Comparison of ENCODE assay signal across 8 cellular contexts in genomic region chr2:65227035-65227470, GRCh38. TPM values are rescaled to one million over a fixed set of nuclear protein-coding genes. Genes with fewer than 3 reads are reported as not detected.
DNase-seq lines count a peak whose midpoint lies in the region; ATAC-seq, FAIRE-seq and TF ChIP-seq lines count a peak whose summit lies in the region.

No MANE protein-coding gene starts in this region.

- H3T11ph ChIP-seq in H9 (ENCODE audit: low read length): no peak overlapping the region

- H3K4me1 ChIP-seq in H9 (ENCODE audit: insufficient read depth, low read length): no peaks in the 10 kb centered on the region
- peaks cover 15% of the 10 kb centered on the region for H3K4me1 ChIP-seq in astrocyte (ENCODE audit: insufficient read depth, low read length)
- H3K4me1 ChIP-seq in iPS-20b (ENCODE audit: insufficient read depth, low read length): peaks cover 2% of the 10 kb centered on the region; the same call in 1 of the 2 replicates

- H3K4ac ChIP-seq in H9 (ENCODE audit: low read depth, low read length): no peak overlapping the region

- no peak overlapping the region for H2BK120ac ChIP-seq in H9 (ENCODE audit: low read depth, low read length, poor library complexity, severe bottlenecking)

- H3K36me3 ChIP-seq in MG63: peaks cover 29% of the 10 kb centered on the region
- peaks cover 4% of the 10 kb centered on the region for H3K36me3 ChIP-seq in astrocyte (ENCODE audit: insufficient read depth, low read length)
- H3K36me3 ChIP-seq in iPS-20b (ENCODE audit: insufficient read depth, low read depth, low read length): no peaks in the 10 kb centered on the region

- H2AFZ ChIP-seq in H9 (ENCODE audit: low read length) (no peak overlapping the region), astrocyte (ENCODE audit: low read depth, low read length) (peak overlapping the region; percentile 93)

- H3K18ac ChIP-seq in H9 (ENCODE audit: insufficient read length, low read depth, low read length): no peak overlapping the region

- H3K9ac ChIP-seq in H9 (ENCODE audit: extremely low read depth, insufficient read length, low read length) (peak overlapping the region; percentile 76), astrocyte (ENCODE audit: low read length) (peak overlapping the region; percentile 86), iPS-20b (ENCODE audit: low read depth, low read length) (peak overlapping the region; percentile 92)

- no peaks in the 10 kb centered on the region for H3K9me3 Mint-ChIP-seq in H9
- H3K9me3 Mint-ChIP-seq in astrocyte (ENCODE audit: unreplicated experiment): no peaks in the 10 kb centered on the region
- H3K9me3 Mint-ChIP-seq in stimulated activated effector memory CD8-positive, alpha-beta T cell treated with anti-CD3 and anti-CD28 coated beads, Interleukin-12 subunit alpha, Interleukin-12 subunit beta, amount 100 ng/mL, for 72 hours: no peaks in the 10 kb centered on the region

- no CpG with 5 or more reads among the region's 15 CpGs for WGBS in H9 (ENCODE audit: extremely low coverage, insufficient read length, low lambda C conversion rate)

- no peak overlapping the region for H2BK12ac ChIP-seq in H9 (ENCODE audit: insufficient read length, low read depth, low read length)

- peaks cover 11 to 13% of the 10 kb centered on the region in 2 experiments; a peak in 3 of 4 replicates for H3K4me1 Mint-ChIP-seq in H9
- peaks cover 13% of the 10 kb centered on the region for H3K4me1 Mint-ChIP-seq in astrocyte (ENCODE audit: low read depth, unreplicated experiment)
- peaks cover 19% of the 10 kb centered on the region for H3K4me1 Mint-ChIP-seq in stimulated activated effector memory CD8-positive, alpha-beta T cell treated with anti-CD3 and anti-CD28 coated beads, Interleukin-12 subunit alpha, Interleukin-12 subunit beta, amount 100 ng/mL, for 72 hours

- no peak overlapping the region for H2BK20ac ChIP-seq in H9 (ENCODE audit: low read depth, low read length, poor library complexity, severe bottlenecking)

- FAIRE-seq in astrocyte (lab: Jason Lieb, UNC): no peak

- no peak overlapping the region for H2AK5ac ChIP-seq in H9 (ENCODE audit: insufficient read length, low read length)

- H3K23ac ChIP-seq in H9 (ENCODE audit: insufficient read length, low read depth, low read length): no peak overlapping the region

- H3K23me2 ChIP-seq in H9 (ENCODE audit: insufficient read length, low read depth, low read length, poor library complexity, severe bottlenecking): peaks cover 8% of the 10 kb centered on the region

- H3K4me2 ChIP-seq in H9 (ENCODE audit: insufficient read depth, insufficient read length, low read length): peak overlapping the region; percentile 94
- peak overlapping the region; percentile 96 for H3K4me2 ChIP-seq in astrocyte (ENCODE audit: low read length)

- H3K27ac Mint-ChIP-seq in H9 (peak overlapping the region; percentile 81 to 96 (median 84); a peak in 5 of 7 replicates), astrocyte (ENCODE audit: unreplicated experiment) (peak overlapping the region; percentile 99)
- H3K27ac Mint-ChIP-seq in stimulated activated effector memory CD8-positive, alpha-beta T cell treated with anti-CD3 and anti-CD28 coated beads, Interleukin-12 subunit alpha, Interleukin-12 subunit beta, amount 100 ng/mL, for 72 hours: peak overlapping the region; percentile 99

- H4K8ac ChIP-seq in H9 (replicated peaks; ENCODE audit: insufficient read length, low read depth, low read length): no peak overlapping the region

- no peaks in the 10 kb centered on the region for H4K20me1 ChIP-seq in H9 (ENCODE audit: control insufficient read depth, insufficient read depth, insufficient read length)
- H4K20me1 ChIP-seq in astrocyte (ENCODE audit: insufficient read depth, low read length): peaks cover 10% of the 10 kb centered on the region

- H3K4me3 ChIP-seq in MG63 (peak overlapping the region; percentile 80), astrocyte (ENCODE audit: insufficient read depth, low read depth, low read length) (peak overlapping the region; percentile 91), iPS-20b (ENCODE audit: low read length) (peak overlapping the region; percentile 98)

- no peak overlapping the region for H3K56ac ChIP-seq in H9 (ENCODE audit: insufficient read length, low read depth, low read length)

- peak overlapping the region; percentile 93 to 97 for H3K4me3 Mint-ChIP-seq in H9
- peak overlapping the region; percentile 98 for H3K4me3 Mint-ChIP-seq in astrocyte (ENCODE audit: unreplicated experiment)
- peak overlapping the region; percentile 92 for H3K4me3 Mint-ChIP-seq in stimulated activated effector memory CD8-positive, alpha-beta T cell treated with anti-CD3 and anti-CD28 coated beads, Interleukin-12 subunit alpha, Interleukin-12 subunit beta, amount 100 ng/mL, for 72 hours

- TF ChIP-seq CTCF in H9 (conservative IDR thresholded peaks at IDR 0.05): no peak
- TF ChIP-seq CTCF in astrocyte (IDR thresholded peaks at IDR 0.05; ENCODE audit: insufficient read depth, low read depth, low read length): no peak

- ATAC-seq in stimulated activated effector memory CD8-positive, alpha-beta T cell treated with anti-CD3 and anti-CD28 coated beads, Interleukin-12 subunit alpha, Interleukin-12 subunit beta, amount 100 ng/mL, for 72 hours: peak; percentile 20

- H2BK15ac ChIP-seq in H9 (ENCODE audit: low read depth, low read length): no peak overlapping the region

- no peak overlapping the region for H4K5ac ChIP-seq in H9 (ENCODE audit: insufficient read length, low read depth, low read length)

- H3K27me3 ChIP-seq in H9 (ENCODE audit: insufficient read depth, low read length) (no peaks in the 10 kb centered on the region), MG63 (no peaks in the 10 kb centered on the region), astrocyte (ENCODE audit: insufficient read depth, low read length) (no peaks in the 10 kb centered on the region), iPS-20b (ENCODE audit: insufficient read depth, low read length) (no peaks in the 10 kb centered on the region)

- DNase-seq in NOMO-1 (lab: John Stamatoyannopoulos, UW; ENCODE audit: unreplicated experiment in 2 of 2): peak; percentile 39
- DNase-seq in NOMO-1 treated with dmso at 0.1 percent for 144 hours (lab: John Stamatoyannopoulos, UW; ENCODE audit: unreplicated experiment): no peak
- no peak for DNase-seq in H9
- DNase-seq in MG63: no peak
- DNase-seq in astrocyte (ENCODE audit: low read depth): peak; percentile 16
- DNase-seq in stimulated activated effector memory CD8-positive, alpha-beta T cell treated with anti-CD3 and anti-CD28 coated beads, Interleukin-12 subunit alpha, Interleukin-12 subunit beta, amount 100 ng/mL, for 72 hours (ENCODE audit: low spot score in 2 of 2): no peak
- DNase-seq in cerebellum (ENCODE audit: low spot score): no peak

- peaks cover 7% of the 10 kb centered on the region; the same call in 1 of the 2 replicates for H3K79me2 ChIP-seq in H9 (ENCODE audit: insufficient read depth, low read length)
- peaks cover 57% of the 10 kb centered on the region for H3K79me2 ChIP-seq in astrocyte (ENCODE audit: insufficient read depth, low read length)

- no peaks in the 10 kb centered on the region; a peak in 2 of 7 replicates for H3K36me3 Mint-ChIP-seq in H9 (ENCODE audit: insufficient read depth in 1 of 3, low read depth in 3 of 3)
- peaks cover 3% of the 10 kb centered on the region for H3K36me3 Mint-ChIP-seq in astrocyte (ENCODE audit: low read depth, unreplicated experiment)
- peaks cover 61% of the 10 kb centered on the region for H3K36me3 Mint-ChIP-seq in stimulated activated effector memory CD8-positive, alpha-beta T cell treated with anti-CD3 and anti-CD28 coated beads, Interleukin-12 subunit alpha, Interleukin-12 subunit beta, amount 100 ng/mL, for 72 hours

- H3K27ac ChIP-seq in H9 (ENCODE audit: insufficient read length, low read depth, low read length) (no peak overlapping the region), astrocyte (ENCODE audit: low read depth, low read length) (peak overlapping the region; percentile 67), iPS-20b (ENCODE audit: low read length) (no peak overlapping the region)

- no peak overlapping the region for H2BK5ac ChIP-seq in H9 (ENCODE audit: insufficient read length, low read length)

- peaks cover 4% of the 10 kb centered on the region for H3K27me3 Mint-ChIP-seq in H9 (ENCODE audit: low read depth)
- H3K27me3 Mint-ChIP-seq in astrocyte (ENCODE audit: low read depth, unreplicated experiment): no peaks in the 10 kb centered on the region

- no peak overlapping the region for H4K91ac ChIP-seq in H9 (ENCODE audit: insufficient read length, low read depth, low read length)

- H3K9me3 ChIP-seq in H9 (ENCODE audit: control insufficient read depth, low read depth, low read length) (no peaks in the 10 kb centered on the region), MG63 (no peaks in the 10 kb centered on the region), astrocyte (ENCODE audit: insufficient read depth, low read depth, low read length) (no peaks in the 10 kb centered on the region), iPS-20b (ENCODE audit: insufficient read depth, low read depth, low read length) (no peaks in the 10 kb centered on the region)

- H3K14ac ChIP-seq in H9 (ENCODE audit: insufficient read depth, low read length): no peak overlapping the region

- H3K79me1 ChIP-seq in H9 (ENCODE audit: insufficient read depth, low read depth, low read length, poor library complexity, severe bottlenecking): peaks cover 3% of the 10 kb centered on the region

RNA-seq across cellular contexts. Expression of gene ACTR2, which starts 0.6 kb away (rescaled TPM):
- 175 and 176 TPM in 2 replicates for total RNA-seq in H9 (2021)
- 26.9 and 29.4 TPM in 2 replicates for total RNA-seq in MG63 (2014; rRNA removed; shearing (Covaris generic); ENCODE audit: low replicate concordance)
- total RNA-seq in astrocyte: 493 and 498 TPM in 2 replicates
- total RNA-seq in cerebellum: 84.7 TPM

Comparison
In these comparisons a context has a peak if more than half of its experiments do, and no peak if none do; other contexts are left out.
1. DNase-seq: peak in NOMO-1 (2 of 2) and astrocyte (single experiment); none in NOMO-1 treated with dmso at 0.1 percent for 144 hours (single experiment), H9 (single experiment), MG63 (single experiment), stimulated activated effector memory CD8-positive, alpha-beta T cell treated with anti-CD3 and anti-CD28 coated beads, Interleukin-12 subunit alpha, Interleukin-12 subunit beta, amount 100 ng/mL, for 72 hours (0 of 2) and cerebellum (single experiment).
2. Peak in every context shown above with its lines, with median percentiles within 50 percentile points of each other: H3K9ac ChIP-seq, H3K27ac Mint-ChIP-seq, H3K4me3 Mint-ChIP-seq and H3K4me3 ChIP-seq.